Comparison of ENCODE assay signal across 1 cellular context in genomic region chr15:31083394-31083790, GRCh38.
A peak's percentile ranks its signal among the peaks of the same experiment; 100 is the strongest.
TF ChIP-seq lines count a peak whose summit lies in the region.

No MANE protein-coding gene starts in this region.

TF ChIP-seq in HepG2, 621 proteins besides CTCF, POLR2A, EP300 and RAD21:
- TF ChIP-seq PATZ1 (CRISPR knock-in tag; IDR thresholded peaks at IDR 0.05) (0 out of 2 replicates have a peak, but pooled peaks have one; percentile 28), ZNF18 (CRISPR knock-in tag; IDR thresholded peaks at IDR 0.05; ENCODE audit: insufficient replicate concordance) (no peak), ZNF292 (CRISPR knock-in tag; IDR thresholded peaks at IDR 0.05; ENCODE audit: borderline replicate concordance, low read depth) (0 out of 2 replicates have a peak, but pooled peaks have one; percentile 42), ZNF687 (CRISPR knock-in tag; IDR thresholded peaks at IDR 0.05) (peak; percentile 22; the same call in 1 of the 2 replicates), RFX3 (CRISPR knock-in tag; IDR thresholded peaks at IDR 0.05) (no peak), ZNF543 (CRISPR knock-in tag; IDR thresholded peaks at IDR 0.05) (no peak), GZF1 (CRISPR knock-in tag; IDR thresholded peaks at IDR 0.05) (no peak), HNF4G (IDR thresholded peaks at IDR 0.05; ENCODE audit: borderline replicate concordance, low read depth, low read length) (0 out of 2 replicates have a peak, but pooled peaks have one; percentile 3), HNF4G (CRISPR knock-in tag; IDR thresholded peaks at IDR 0.05; ENCODE audit: borderline replicate concordance, low read depth) (no peak), ZNF678 (CRISPR knock-in tag; IDR thresholded peaks at IDR 0.05) (no peak), YY1 (IDR thresholded peaks at IDR 0.05; ENCODE audit: insufficient read depth, insufficient replicate concordance, low read depth, low read length) (no peak), KLF6 (CRISPR knock-in tag; IDR thresholded peaks at IDR 0.05) (no peak), HNRNPL (IDR thresholded peaks at IDR 0.05; ENCODE audit: low read depth, low read length) (peak; percentile 68), SP5 (CRISPR knock-in tag; IDR thresholded peaks at IDR 0.05; ENCODE audit: borderline replicate concordance, low read depth) (0 out of 2 replicates have a peak, but pooled peaks have one; percentile 30)
